In the genomic region with DNA sequence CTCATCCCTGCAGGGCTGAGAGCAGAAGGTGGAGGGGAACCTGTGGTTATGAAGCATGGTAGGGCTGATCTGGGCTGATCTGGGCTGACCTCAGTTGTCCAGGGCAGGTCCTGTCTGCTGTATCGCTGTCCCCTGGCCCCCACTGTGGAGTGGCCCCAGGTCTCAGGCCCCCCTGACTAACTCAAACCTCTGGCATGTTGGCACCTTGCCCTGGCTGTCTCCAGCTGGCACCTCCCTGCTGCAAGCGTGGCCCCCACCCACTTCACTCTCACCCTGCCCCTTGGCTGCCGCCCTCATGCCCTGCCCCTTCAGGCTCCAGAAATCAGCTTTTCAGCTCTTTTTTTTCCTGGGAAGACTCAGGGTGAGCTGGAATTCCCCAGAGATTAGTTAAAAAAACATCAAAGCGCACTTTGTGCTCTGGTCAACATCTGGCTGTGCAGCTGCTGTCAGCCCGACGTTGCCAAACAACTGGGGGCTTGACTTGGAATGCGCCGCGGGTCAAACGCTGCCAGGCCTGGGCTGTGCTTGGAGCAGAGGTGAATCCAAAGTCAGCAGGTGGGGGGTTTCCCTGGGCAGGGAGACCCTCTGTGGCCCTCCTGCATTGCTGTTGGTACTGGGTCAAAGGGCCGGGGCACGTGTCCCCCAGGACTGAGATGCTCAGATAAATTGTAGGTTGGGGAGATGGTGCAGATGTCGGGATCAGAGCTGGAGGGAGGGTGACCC, we compare ENCODE assay signal across 1 cellular context.
TF ChIP-seq lines count a peak whose summit lies in the region.

No MANE protein-coding gene starts in this region.

TF ChIP-seq in HepG2, 621 proteins besides CTCF, POLR2A, EP300 and RAD21 (continued from another document and continues in another):
- TF ChIP-seq, protein P1, sequence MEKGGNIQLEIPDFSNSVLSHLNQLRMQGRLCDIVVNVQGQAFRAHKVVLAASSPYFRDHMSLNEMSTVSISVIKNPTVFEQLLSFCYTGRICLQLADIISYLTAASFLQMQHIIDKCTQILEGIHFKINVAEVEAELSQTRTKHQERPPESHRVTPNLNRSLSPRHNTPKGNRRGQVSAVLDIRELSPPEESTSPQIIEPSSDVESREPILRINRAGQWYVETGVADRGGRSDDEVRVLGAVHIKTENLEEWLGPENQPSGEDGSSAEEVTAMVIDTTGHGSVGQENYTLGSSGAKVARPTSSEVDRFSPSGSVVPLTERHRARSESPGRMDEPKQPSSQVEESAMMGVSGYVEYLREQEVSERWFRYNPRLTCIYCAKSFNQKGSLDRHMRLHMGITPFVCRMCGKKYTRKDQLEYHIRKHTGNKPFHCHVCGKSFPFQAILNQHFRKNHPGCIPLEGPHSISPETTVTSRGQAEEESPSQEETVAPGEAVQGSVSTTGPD (CRISPR knock-in tag; IDR thresholded peaks at IDR 0.05) = peak; percentile 66; the same call in 1 of the 2 replicates
- TF ChIP-seq SRY (CRISPR knock-in tag; IDR thresholded peaks at IDR 0.05) (no peak), ZNF572 (CRISPR knock-in tag; IDR thresholded peaks at IDR 0.05) (no peak), FOXJ3 (CRISPR knock-in tag; IDR thresholded peaks at IDR 0.05; ENCODE audit: borderline replicate concordance) (peak; percentile 91; the same call in 1 of the 2 replicates), ZNF484 (CRISPR knock-in tag; IDR thresholded peaks at IDR 0.05; ENCODE audit: borderline replicate concordance, low read depth) (no peak), POGZ (CRISPR knock-in tag; IDR thresholded peaks at IDR 0.05) (peak; percentile 30; the same call in 1 of the 2 replicates), ZNF367 (CRISPR knock-in tag; IDR thresholded peaks at IDR 0.05; ENCODE audit: borderline replicate concordance) (no peak), ONECUT2 (CRISPR knock-in tag; IDR thresholded peaks at IDR 0.05) (no peak), KDM4B (CRISPR knock-in tag; IDR thresholded peaks at IDR 0.05) (no peak), CAMTA2 (CRISPR knock-in tag; IDR thresholded peaks at IDR 0.05; ENCODE audit: borderline replicate concordance) (0 out of 2 replicates have a peak, but pooled peaks have one; percentile 49), TOPORS (CRISPR knock-in tag; IDR thresholded peaks at IDR 0.05) (0 out of 2 replicates have a peak, but pooled peaks have one; percentile 55), ZNF563 (CRISPR knock-in tag; IDR thresholded peaks at IDR 0.05) (no peak), PHF5A (CRISPR knock-in tag; IDR thresholded peaks at IDR 0.05; ENCODE audit: low read depth, unreplicated experiment) (peak; percentile 46), CBX2 (IDR thresholded peaks at IDR 0.05; ENCODE audit: low read depth, low read length) (no peak), CBX2 (CRISPR knock-in tag; IDR thresholded peaks at IDR 0.05; ENCODE audit: low read depth) (no peak), ATM (IDR thresholded peaks at IDR 0.05; ENCODE audit: borderline replicate concordance) (no peak), POLR2AphosphoS2 (IDR thresholded peaks at IDR 0.05; ENCODE audit: low read depth, low read length) (no peak), ARNT (IDR thresholded peaks at IDR 0.05) (no peak), ZNF235 (CRISPR knock-in tag; IDR thresholded peaks at IDR 0.05; ENCODE audit: borderline replicate concordance) (no peak), KDM2A (CRISPR knock-in tag; IDR thresholded peaks at IDR 0.05; ENCODE audit: borderline replicate concordance, low read depth) (peak; percentile 69; the same call in 1 of the 2 replicates), ZFP37 (CRISPR knock-in tag; IDR thresholded peaks at IDR 0.05; ENCODE audit: borderline replicate concordance) (no peak), MEIS1 (CRISPR knock-in tag; IDR thresholded peaks at IDR 0.05; ENCODE audit: borderline replicate concordance) (0 out of 2 replicates have a peak, but pooled peaks have one; percentile 63), RXRA (CRISPR knock-in tag; IDR thresholded peaks at IDR 0.05) (peak; percentile 90), FOSL1 (CRISPR knock-in tag; IDR thresholded peaks at IDR 0.05; ENCODE audit: borderline replicate concordance) (no peak)
- TF ChIP-seq, protein P2, sequence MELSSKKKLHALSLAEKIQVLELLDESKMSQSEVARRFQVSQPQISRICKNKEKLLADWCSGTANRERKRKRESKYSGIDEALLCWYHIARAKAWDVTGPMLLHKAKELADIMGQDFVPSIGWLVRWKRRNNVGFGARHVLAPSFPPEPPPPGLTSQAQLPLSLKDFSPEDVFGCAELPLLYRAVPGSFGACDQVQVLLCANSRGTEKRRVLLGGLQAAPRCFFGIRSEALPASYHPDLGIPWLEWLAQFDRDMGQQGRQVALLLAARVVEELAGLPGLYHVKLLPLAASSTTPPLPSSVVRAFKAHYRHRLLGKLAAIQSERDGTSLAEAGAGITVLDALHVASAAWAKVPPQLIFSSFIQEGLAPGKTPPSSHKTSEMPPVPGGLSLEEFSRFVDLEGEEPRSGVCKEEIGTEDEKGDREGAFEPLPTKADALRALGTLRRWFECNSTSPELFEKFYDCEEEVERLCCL (CRISPR knock-in tag; IDR thresholded peaks at IDR 0.05; ENCODE audit: borderline replicate concordance) = no peak
- TF ChIP-seq, protein P3, sequence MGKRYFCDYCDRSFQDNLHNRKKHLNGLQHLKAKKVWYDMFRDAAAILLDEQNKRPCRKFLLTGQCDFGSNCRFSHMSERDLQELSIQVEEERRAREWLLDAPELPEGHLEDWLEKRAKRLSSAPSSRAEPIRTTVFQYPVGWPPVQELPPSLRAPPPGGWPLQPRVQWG (CRISPR knock-in tag; IDR thresholded peaks at IDR 0.05; ENCODE audit: borderline replicate concordance, low read depth) = no peak
- TF ChIP-seq, protein P4, sequence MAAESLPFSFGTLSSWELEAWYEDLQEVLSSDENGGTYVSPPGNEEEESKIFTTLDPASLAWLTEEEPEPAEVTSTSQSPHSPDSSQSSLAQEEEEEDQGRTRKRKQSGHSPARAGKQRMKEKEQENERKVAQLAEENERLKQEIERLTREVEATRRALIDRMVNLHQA (CRISPR knock-in tag; IDR thresholded peaks at IDR 0.05) = no peak
- TF ChIP-seq, protein P5, sequence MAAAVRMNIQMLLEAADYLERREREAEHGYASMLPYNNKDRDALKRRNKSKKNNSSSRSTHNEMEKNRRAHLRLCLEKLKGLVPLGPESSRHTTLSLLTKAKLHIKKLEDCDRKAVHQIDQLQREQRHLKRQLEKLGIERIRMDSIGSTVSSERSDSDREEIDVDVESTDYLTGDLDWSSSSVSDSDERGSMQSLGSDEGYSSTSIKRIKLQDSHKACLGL (CRISPR knock-in tag; IDR thresholded peaks at IDR 0.05) = peak; percentile 54
- TF ChIP-seq, protein P6, sequence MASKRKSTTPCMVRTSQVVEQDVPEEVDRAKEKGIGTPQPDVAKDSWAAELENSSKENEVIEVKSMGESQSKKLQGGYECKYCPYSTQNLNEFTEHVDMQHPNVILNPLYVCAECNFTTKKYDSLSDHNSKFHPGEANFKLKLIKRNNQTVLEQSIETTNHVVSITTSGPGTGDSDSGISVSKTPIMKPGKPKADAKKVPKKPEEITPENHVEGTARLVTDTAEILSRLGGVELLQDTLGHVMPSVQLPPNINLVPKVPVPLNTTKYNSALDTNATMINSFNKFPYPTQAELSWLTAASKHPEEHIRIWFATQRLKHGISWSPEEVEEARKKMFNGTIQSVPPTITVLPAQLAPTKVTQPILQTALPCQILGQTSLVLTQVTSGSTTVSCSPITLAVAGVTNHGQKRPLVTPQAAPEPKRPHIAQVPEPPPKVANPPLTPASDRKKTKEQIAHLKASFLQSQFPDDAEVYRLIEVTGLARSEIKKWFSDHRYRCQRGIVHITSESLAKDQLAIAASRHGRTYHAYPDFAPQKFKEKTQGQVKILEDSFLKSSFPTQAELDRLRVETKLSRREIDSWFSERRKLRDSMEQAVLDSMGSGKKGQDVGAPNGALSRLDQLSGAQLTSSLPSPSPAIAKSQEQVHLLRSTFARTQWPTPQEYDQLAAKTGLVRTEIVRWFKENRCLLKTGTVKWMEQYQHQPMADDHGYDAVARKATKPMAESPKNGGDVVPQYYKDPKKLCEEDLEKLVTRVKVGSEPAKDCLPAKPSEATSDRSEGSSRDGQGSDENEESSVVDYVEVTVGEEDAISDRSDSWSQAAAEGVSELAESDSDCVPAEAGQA (IDR thresholded peaks at IDR 0.05; ENCODE audit: low read depth) = no peak
- TF ChIP-seq, protein P6 (CRISPR knock-in tag; IDR thresholded peaks at IDR 0.05; ENCODE audit: borderline replicate concordance) = no peak
- TF ChIP-seq, protein P7, sequence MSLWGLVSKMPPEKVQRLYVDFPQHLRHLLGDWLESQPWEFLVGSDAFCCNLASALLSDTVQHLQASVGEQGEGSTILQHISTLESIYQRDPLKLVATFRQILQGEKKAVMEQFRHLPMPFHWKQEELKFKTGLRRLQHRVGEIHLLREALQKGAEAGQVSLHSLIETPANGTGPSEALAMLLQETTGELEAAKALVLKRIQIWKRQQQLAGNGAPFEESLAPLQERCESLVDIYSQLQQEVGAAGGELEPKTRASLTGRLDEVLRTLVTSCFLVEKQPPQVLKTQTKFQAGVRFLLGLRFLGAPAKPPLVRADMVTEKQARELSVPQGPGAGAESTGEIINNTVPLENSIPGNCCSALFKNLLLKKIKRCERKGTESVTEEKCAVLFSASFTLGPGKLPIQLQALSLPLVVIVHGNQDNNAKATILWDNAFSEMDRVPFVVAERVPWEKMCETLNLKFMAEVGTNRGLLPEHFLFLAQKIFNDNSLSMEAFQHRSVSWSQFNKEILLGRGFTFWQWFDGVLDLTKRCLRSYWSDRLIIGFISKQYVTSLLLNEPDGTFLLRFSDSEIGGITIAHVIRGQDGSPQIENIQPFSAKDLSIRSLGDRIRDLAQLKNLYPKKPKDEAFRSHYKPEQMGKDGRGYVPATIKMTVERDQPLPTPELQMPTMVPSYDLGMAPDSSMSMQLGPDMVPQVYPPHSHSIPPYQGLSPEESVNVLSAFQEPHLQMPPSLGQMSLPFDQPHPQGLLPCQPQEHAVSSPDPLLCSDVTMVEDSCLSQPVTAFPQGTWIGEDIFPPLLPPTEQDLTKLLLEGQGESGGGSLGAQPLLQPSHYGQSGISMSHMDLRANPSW (CRISPR knock-in tag; IDR thresholded peaks at IDR 0.05; ENCODE audit: borderline replicate concordance) = no peak
- TF ChIP-seq, protein P8, sequence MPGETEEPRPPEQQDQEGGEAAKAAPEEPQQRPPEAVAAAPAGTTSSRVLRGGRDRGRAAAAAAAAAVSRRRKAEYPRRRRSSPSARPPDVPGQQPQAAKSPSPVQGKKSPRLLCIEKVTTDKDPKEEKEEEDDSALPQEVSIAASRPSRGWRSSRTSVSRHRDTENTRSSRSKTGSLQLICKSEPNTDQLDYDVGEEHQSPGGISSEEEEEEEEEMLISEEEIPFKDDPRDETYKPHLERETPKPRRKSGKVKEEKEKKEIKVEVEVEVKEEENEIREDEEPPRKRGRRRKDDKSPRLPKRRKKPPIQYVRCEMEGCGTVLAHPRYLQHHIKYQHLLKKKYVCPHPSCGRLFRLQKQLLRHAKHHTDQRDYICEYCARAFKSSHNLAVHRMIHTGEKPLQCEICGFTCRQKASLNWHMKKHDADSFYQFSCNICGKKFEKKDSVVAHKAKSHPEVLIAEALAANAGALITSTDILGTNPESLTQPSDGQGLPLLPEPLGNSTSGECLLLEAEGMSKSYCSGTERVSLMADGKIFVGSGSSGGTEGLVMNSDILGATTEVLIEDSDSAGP (CRISPR knock-in tag; IDR thresholded peaks at IDR 0.05; ENCODE audit: borderline replicate concordance) = peak; percentile 70; the same call in 1 of the 2 replicates
- TF ChIP-seq, protein P9, sequence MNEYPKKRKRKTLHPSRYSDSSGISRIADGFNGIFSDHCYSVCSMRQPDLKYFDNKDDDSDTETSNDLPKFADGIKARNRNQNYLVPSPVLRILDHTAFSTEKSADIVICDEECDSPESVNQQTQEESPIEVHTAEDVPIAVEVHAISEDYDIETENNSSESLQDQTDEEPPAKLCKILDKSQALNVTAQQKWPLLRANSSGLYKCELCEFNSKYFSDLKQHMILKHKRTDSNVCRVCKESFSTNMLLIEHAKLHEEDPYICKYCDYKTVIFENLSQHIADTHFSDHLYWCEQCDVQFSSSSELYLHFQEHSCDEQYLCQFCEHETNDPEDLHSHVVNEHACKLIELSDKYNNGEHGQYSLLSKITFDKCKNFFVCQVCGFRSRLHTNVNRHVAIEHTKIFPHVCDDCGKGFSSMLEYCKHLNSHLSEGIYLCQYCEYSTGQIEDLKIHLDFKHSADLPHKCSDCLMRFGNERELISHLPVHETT (CRISPR knock-in tag; conservative IDR thresholded peaks at IDR 0.05) = 0 out of 2 replicates have a peak, but pooled peaks have one; percentile 26
- TF ChIP-seq, protein P10, sequence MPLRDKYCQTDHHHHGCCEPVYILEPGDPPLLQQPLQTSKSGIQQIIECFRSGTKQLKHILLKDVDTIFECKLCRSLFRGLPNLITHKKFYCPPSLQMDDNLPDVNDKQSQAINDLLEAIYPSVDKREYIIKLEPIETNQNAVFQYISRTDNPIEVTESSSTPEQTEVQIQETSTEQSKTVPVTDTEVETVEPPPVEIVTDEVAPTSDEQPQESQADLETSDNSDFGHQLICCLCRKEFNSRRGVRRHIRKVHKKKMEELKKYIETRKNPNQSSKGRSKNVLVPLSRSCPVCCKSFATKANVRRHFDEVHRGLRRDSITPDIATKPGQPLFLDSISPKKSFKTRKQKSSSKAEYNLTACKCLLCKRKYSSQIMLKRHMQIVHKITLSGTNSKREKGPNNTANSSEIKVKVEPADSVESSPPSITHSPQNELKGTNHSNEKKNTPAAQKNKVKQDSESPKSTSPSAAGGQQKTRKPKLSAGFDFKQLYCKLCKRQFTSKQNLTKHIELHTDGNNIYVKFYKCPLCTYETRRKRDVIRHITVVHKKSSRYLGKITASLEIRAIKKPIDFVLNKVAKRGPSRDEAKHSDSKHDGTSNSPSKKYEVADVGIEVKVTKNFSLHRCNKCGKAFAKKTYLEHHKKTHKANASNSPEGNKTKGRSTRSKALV (CRISPR knock-in tag; IDR thresholded peaks at IDR 0.05) = peak; percentile 94
- TF ChIP-seq, protein P11, sequence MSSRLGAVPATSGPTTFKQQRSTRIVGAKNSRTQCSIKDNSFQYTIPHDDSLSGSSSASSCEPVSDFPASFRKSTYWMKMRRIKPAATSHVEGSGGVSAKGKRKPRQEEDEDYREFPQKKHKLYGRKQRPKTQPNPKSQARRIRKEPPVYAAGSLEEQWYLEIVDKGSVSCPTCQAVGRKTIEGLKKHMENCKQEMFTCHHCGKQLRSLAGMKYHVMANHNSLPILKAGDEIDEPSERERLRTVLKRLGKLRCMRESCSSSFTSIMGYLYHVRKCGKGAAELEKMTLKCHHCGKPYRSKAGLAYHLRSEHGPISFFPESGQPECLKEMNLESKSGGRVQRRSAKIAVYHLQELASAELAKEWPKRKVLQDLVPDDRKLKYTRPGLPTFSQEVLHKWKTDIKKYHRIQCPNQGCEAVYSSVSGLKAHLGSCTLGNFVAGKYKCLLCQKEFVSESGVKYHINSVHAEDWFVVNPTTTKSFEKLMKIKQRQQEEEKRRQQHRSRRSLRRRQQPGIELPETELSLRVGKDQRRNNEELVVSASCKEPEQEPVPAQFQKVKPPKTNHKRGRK (CRISPR knock-in tag; IDR thresholded peaks at IDR 0.05) = no peak
